Comparison of ENCODE assay signal across 1 cellular context in genomic region chr14:35435177-35435576, GRCh38.
A peak's percentile ranks its signal among the peaks of the same experiment; 100 is the strongest.
TF ChIP-seq lines count a peak whose summit lies in the region.

No MANE protein-coding gene starts in this region.

TF ChIP-seq in K562, 482 proteins besides CTCF, POLR2A, EP300 and RAD21 (continued from another document and continues in another):
- TF ChIP-seq USF2 (CRISPR knock-in tag; IDR thresholded peaks at IDR 0.05) (no peak), GABPB2 (CRISPR knock-in tag; conservative IDR thresholded peaks at IDR 0.05) (no peak), SMARCE1 (IDR thresholded peaks at IDR 0.05) (peak; percentile 82), ZNF175 (CRISPR knock-in tag; IDR thresholded peaks at IDR 0.05; ENCODE audit: low read depth) (no peak), LEF1 (IDR thresholded peaks at IDR 0.05) (no peak), PPARD (CRISPR knock-in tag; IDR thresholded peaks at IDR 0.05) (no peak), ATF3 (IDR thresholded peaks at IDR 0.05) (peak; percentile 89), ATF3 (CRISPR knock-in tag; conservative IDR thresholded peaks at IDR 0.05) (no peak), ZNF764 (CRISPR knock-in tag; IDR thresholded peaks at IDR 0.05; ENCODE audit: low read depth) (no peak), SAFB2 (IDR thresholded peaks at IDR 0.05; ENCODE audit: borderline replicate concordance, low read depth, low read length, severe bottlenecking) (no peak), PML (IDR thresholded peaks at IDR 0.05; ENCODE audit: low read length) (no peak), EHMT2 (IDR thresholded peaks at IDR 0.05) (no peak), GMEB1 (CRISPR knock-in tag; IDR thresholded peaks at IDR 0.05) (no peak), XRCC4 (IDR thresholded peaks at IDR 0.05; ENCODE audit: extremely low read depth, insufficient read depth, insufficient read length) (no peak), MBD1 (CRISPR knock-in tag; IDR thresholded peaks at IDR 0.05) (no peak), TCF7L2 (IDR thresholded peaks at IDR 0.05; ENCODE audit: low read depth, low read length) (no peak), RBM15 (IDR thresholded peaks at IDR 0.05; ENCODE audit: insufficient read depth, low read length) (no peak), PRMT5 (CRISPR knock-in tag; IDR thresholded peaks at IDR 0.05) (no peak), SNAPC5 (CRISPR knock-in tag; IDR thresholded peaks at IDR 0.05) (no peak), E2F6 (IDR thresholded peaks at IDR 0.05; ENCODE audit: borderline replicate concordance in 1 of 2, extremely low read depth in 1 of 2, insufficient read depth in 1 of 2, insufficient read length in 1 of 2, low read depth in 1 of 2, low read length in 1 of 2, poor library complexity in 1 of 2, severe bottlenecking in 1 of 2) (no peak), ZNF165 (CRISPR knock-in tag; IDR thresholded peaks at IDR 0.05; ENCODE audit: borderline replicate concordance) (no peak), WHSC1 (IDR thresholded peaks at IDR 0.05; ENCODE audit: low read length) (no peak), TSC22D4 (tag; IDR thresholded peaks at IDR 0.05) (no peak), KAT8 (IDR thresholded peaks at IDR 0.05; ENCODE audit: low read depth) (no peak), ZBTB5 (IDR thresholded peaks at IDR 0.05) (no peak), NFE2 (IDR thresholded peaks at IDR 0.05; ENCODE audit: low read depth) (peak; percentile 59), CHAMP1 (IDR thresholded peaks at IDR 0.05) (no peak), FOXK2 (conservative IDR thresholded peaks at IDR 0.05 in 1 of 2, IDR thresholded peaks at IDR 0.05 in 1 of 2; ENCODE audit: low read depth in 2 of 2) (0 out of 4 replicates have a peak, but pooled peaks of 1 of the 2 experiments have one; percentile 39), CHD7 (IDR thresholded peaks at IDR 0.05; ENCODE audit: low read depth, low read length) (no peak), ZNF3 (CRISPR knock-in tag; IDR thresholded peaks at IDR 0.05) (no peak), TBP (optimal IDR thresholded peaks at IDR 0.05; ENCODE audit: low read depth, low read length) (no peak), CREB1 (IDR thresholded peaks at IDR 0.05) (no peak), CREB1 (CRISPR knock-in tag; IDR thresholded peaks at IDR 0.05) (no peak), RBM25 (IDR thresholded peaks at IDR 0.05; ENCODE audit: low read depth, low read length, severe bottlenecking) (no peak), NFYB (IDR thresholded peaks at IDR 0.05; ENCODE audit: extremely low read depth, insufficient read length) (no peak), MLLT1 (IDR thresholded peaks at IDR 0.05) (no peak)
